ENCODE assay signal across 9 cellular contexts in the genomic region with DNA sequence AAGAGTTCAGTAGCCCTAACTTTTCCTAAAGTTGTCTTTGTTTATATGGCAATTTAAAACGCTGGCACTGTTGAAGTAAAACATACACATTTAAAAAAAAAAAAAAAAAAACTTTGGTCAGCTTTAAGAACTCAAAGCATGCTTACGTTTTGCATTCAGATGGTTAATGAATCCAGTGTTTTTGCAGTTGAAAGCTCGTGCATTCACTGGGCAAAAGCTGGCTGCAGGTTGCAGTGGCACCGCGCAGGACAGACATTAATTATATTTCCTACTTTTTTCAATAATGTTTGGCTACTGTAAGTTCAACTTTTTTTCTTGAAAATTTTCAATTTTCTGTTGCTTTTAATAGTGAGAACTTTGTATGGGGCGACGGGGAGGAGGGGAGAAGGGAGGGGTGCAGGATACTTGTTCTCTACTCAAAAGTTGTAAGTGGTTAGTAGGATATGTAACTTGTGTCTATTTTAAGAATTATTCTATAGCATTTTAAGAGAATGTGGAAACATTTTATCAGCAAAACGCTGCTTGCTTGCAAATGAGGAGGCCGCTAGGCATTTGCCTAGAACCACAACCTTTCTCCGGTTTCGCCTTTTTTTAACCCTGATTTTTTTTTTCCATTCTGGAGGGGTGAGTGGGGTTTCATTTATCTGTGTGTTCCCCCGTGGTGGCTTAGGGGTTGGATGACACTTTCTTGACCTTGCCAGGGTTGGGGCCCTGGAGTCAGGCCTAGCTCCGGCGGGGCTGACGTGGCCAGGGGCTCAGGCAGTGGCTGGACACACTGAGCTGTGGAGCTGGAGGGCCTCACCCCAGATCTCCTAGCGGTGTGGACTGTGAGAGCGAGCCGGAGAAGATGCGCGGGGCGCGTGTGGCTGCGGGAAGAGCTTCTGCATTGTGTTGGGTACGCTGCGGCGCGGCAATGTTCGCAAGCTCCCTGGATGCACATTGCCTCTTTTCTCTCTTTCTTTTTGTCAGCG. TPM values are rescaled to one million over a fixed set of nuclear protein-coding genes. Genes with fewer than 3 reads are reported as not detected.
DNase-seq lines count a peak whose midpoint lies in the region; ATAC-seq and TF ChIP-seq lines count a peak whose summit lies in the region.
"Had no signal": no experiment of that assay in that cellular context is flagged by ENCODE, and none has a peak within 500 bp of the region (broad histone marks: within the 10 kb centered on the region; RNA-seq: fewer than 3 reads in every experiment).

No MANE protein-coding gene starts in this region.

- H3K4me3 ChIP-seq in AG04450 (ENCODE audit: low read depth, low read length) = peak overlapping the region; percentile 92
- peak overlapping the region; percentile 16 to 86 (median 72) for H3K4me3 ChIP-seq in dorsolateral prefrontal cortex

- H3K27me3 ChIP-seq in AG04450 (ENCODE audit: control insufficient read depth, insufficient read depth, low read length) (no peaks in the 10 kb centered on the region), dorsolateral prefrontal cortex (peaks cover 0 to 7% (median 0%) of the 10 kb centered on the region in 45 donors)

- no peaks in the 10 kb centered on the region; the same call in 1 of the 2 replicates for H3K9me3 ChIP-seq in AG04450 (ENCODE audit: control insufficient read depth, insufficient read depth, low read length)

- intact Hi-C loops in dorsolateral prefrontal cortex (cut with DNase I) = loop anchor here in 1 of 2 donors (10.0 kb wide), 2 partner anchors 328 to 902 kb away; no protein-coding TSS in a partner anchor

- CTCF ChIA-PET in AG04450 (lab: Charles Lee) = interaction anchor here (0.6 to 2.1 kb wide), 11 partner anchors 14 to 1944 kb away, joined by 3 to 13 read pairs (median 3); no protein-coding TSS in a partner anchor

- ATAC-seq in HG03280 (IDR thresholded peaks at IDR 0.05; ENCODE audit: unreplicated experiment) (no peak), GM21529 (IDR thresholded peaks at IDR 0.05; ENCODE audit: unreplicated experiment) (no peak)

- POLR2A ChIA-PET in AG04450 (lab: Yijun Ruan, JAX) = interaction anchor here (0.7 to 1.4 kb wide), 7 partner anchors 14 to 543 kb away, joined by 3 to 7 read pairs (median 3); no protein-coding TSS in a partner anchor

- TF ChIP-seq CTCF in AG04450 (IDR thresholded peaks at IDR 0.05; ENCODE audit: low read depth, low read length) = no peak
- TF ChIP-seq CTCF in dorsolateral prefrontal cortex (IDR thresholded peaks at IDR 0.05 in 54 of 56, conservative IDR thresholded peaks at IDR 0.05 in 2 of 56; ENCODE audit: low read depth in 1 of 56, partially characterized antibody in 56 of 56) = no peak

- no peak for DNase-seq in AG04450 (ENCODE audit: low read depth, low spot score)
- DNase-seq in NAMALWA (ENCODE audit: low spot score) = peak; percentile 19
- DNase-seq in dorsolateral prefrontal cortex = peak in 2 of 10 donors; percentile 38 to 51
- peak; percentile 32 for DNase-seq in midbrain (lab: John Stamatoyannopoulos, UW)
- no peak for DNase-seq in stimulated activated CD4-positive, alpha-beta T cell treated with anti-CD3 and anti-CD28 coated beads, Interleukin-15, amount 100 ng/mL, for 24 hours
- no peak for DNase-seq in activated gamma-delta T cell (lab: John Stamatoyannopoulos, UW)
- DNase-seq: DND-41 had no signal

- H3K27ac ChIP-seq in AG04450 (ENCODE audit: low read depth, low read length) (peak overlapping the region; percentile 87), dorsolateral prefrontal cortex (peak overlapping the region in 58 of 59 donors; percentile 24 to 95 (median 84))

RNA-seq across cellular contexts. Expression of a gene that starts 4.2 kb away (rescaled TPM):
- 47.9 and 65.5 TPM in 2 replicates for polyA plus RNA-seq in AG04450 (2011; rRNA removed)
- polyA minus RNA-seq in AG04450 (2011; rRNA and poly(A)+ RNA removed) = 63.1 and 83.0 TPM in 2 replicates
- 100 to 1,000 TPM in 56 of 120 experiments, 10 to 100 TPM in 64; 46.1 to 145 (median 98.5) TPM for total RNA-seq in dorsolateral prefrontal cortex

RNA-seq across cellular contexts. Expression of a gene that starts 6.2 kb away (rescaled TPM):
- 25.5 and 29.9 TPM in 2 replicates for polyA plus RNA-seq in AG04450 (2011; rRNA removed)
- polyA minus RNA-seq in AG04450 (2011; rRNA and poly(A)+ RNA removed) = 17.1 and 19.4 TPM in 2 replicates
- total RNA-seq in dorsolateral prefrontal cortex = 100 to 1,000 TPM in 43 of 120 experiments, 10 to 100 TPM in 77; 42.2 to 125 (median 96.4) TPM

Comparison
In these comparisons a context has a peak if more than half of its experiments do, and no peak if none do; other contexts are left out.
1. DNase-seq: peak in NAMALWA (single experiment) and midbrain (single experiment); none in AG04450 (single experiment), stimulated activated CD4-positive, alpha-beta T cell treated with anti-CD3 and anti-CD28 coated beads, Interleukin-15, amount 100 ng/mL, for 24 hours (single experiment) and activated gamma-delta T cell (single experiment).